15 cellular contexts compared by ENCODE assay signal in genomic region chr2:4675295-4675694, GRCh38.
DNase-seq lines count a peak whose midpoint lies in the region; ATAC-seq and TF ChIP-seq lines count a peak whose summit lies in the region.
"Had no signal": no experiment of that assay in that cellular context is flagged by ENCODE, and none has a peak within 500 bp of the region (broad histone marks: within the 10 kb centered on the region; RNA-seq: fewer than 3 reads in every experiment).

No MANE protein-coding gene starts in this region.

- intact Hi-C loops in thyroid gland (cut with DNase I) = no loop called here

- TF ChIP-seq POLR2A in thyroid gland (IDR thresholded peaks at IDR 0.05) = no peak

- ATAC-seq in DND-41 (ENCODE audit: insufficient read depth, low read depth) (no peak), GM19455 (IDR thresholded peaks at IDR 0.05; ENCODE audit: unreplicated experiment) (no peak)

- H2AFZ ChIP-seq in DND-41 (ENCODE audit: low read depth, low read length) (no peak overlapping the region), neuronal stem cell (ENCODE audit: low read length) (no peak overlapping the region), hepatocyte (no peak overlapping the region)

- H3K9me2 ChIP-seq in hepatocyte (replicated peaks; ENCODE audit: insufficient read depth) = no peaks in the 10 kb centered on the region

- no peaks in the 10 kb centered on the region for H3K9me3 ChIP-seq in DND-41 (ENCODE audit: insufficient read depth, low read length, severe bottlenecking)
- H3K9me3 ChIP-seq in neuronal stem cell (replicated peaks in 1 of 2; ENCODE audit: control insufficient read depth in 2 of 2, insufficient read depth in 1 of 2, low read depth in 1 of 2, low read length in 2 of 2) = peaks cover 0 to 2% of the 10 kb centered on the region in 2 donors
- no peaks in the 10 kb centered on the region for H3K9me3 ChIP-seq in thyroid gland
- no peaks in the 10 kb centered on the region for H3K9me3 ChIP-seq in hepatocyte (ENCODE audit: low read depth)
- H3K9me3 ChIP-seq: HAP-1 had no signal

- H2BK5ac ChIP-seq in neuronal stem cell (ENCODE audit: low read length) = no peak overlapping the region

- H2BK15ac ChIP-seq in neuronal stem cell (ENCODE audit: low read length) = no peak overlapping the region

- TF ChIP-seq CTCF in DND-41 (IDR thresholded peaks at IDR 0.05; ENCODE audit: borderline replicate concordance, extremely low read depth, low read length, poor library complexity, severe bottlenecking) (no peak), thyroid gland (IDR thresholded peaks at IDR 0.05) (no peak), hepatocyte (IDR thresholded peaks at IDR 0.05; ENCODE audit: poor library complexity) (no peak)

- H3K14ac ChIP-seq in neuronal stem cell (ENCODE audit: low read length) = no peak overlapping the region

- H3K4me1 ChIP-seq in DND-41 (ENCODE audit: insufficient read depth, low read length) (peaks cover 32% of the 10 kb centered on the region), neuronal stem cell (ENCODE audit: control insufficient read depth in 2 of 2, insufficient read depth in 1 of 2, low read depth in 1 of 2, low read length in 2 of 2) (peaks cover 0 to 3% of the 10 kb centered on the region in 2 donors), thyroid gland (no peaks in the 10 kb centered on the region), hepatocyte (ENCODE audit: insufficient read depth) (no peaks in the 10 kb centered on the region)
- H3K4me1 ChIP-seq: HAP-1 had no signal

- no peak overlapping the region for H2BK120ac ChIP-seq in neuronal stem cell (ENCODE audit: low read depth, low read length)

- peak overlapping the region; percentile 57 for H3K23ac ChIP-seq in neuronal stem cell (ENCODE audit: low read depth, low read length, poor library complexity)

- no peak overlapping the region for H2BK12ac ChIP-seq in neuronal stem cell (ENCODE audit: low read length)

- H4K20me1 ChIP-seq in DND-41 (ENCODE audit: insufficient read depth, low read length) (peaks cover 3% of the 10 kb centered on the region), hepatocyte (ENCODE audit: insufficient read depth, poor library complexity, severe bottlenecking) (no peaks in the 10 kb centered on the region)

- no peak overlapping the region for H4K8ac ChIP-seq in neuronal stem cell (ENCODE audit: low read depth, low read length)

- H3K4me3 ChIP-seq in DND-41 (ENCODE audit: low read depth in 1 of 2, low read length in 2 of 2) (no peak overlapping the region), neuronal stem cell (ENCODE audit: low read length in 2 of 2) (no peak overlapping the region), thyroid gland (replicated peaks in 1 of 3) (no peak overlapping the region), hepatocyte (no peak overlapping the region)
- H3K4me3 ChIP-seq: HAP-1 had no signal

- no peaks in the 10 kb centered on the region for H3K79me1 ChIP-seq in neuronal stem cell (ENCODE audit: low read depth, low read length)

- H3K27me3 ChIP-seq in DND-41 (ENCODE audit: insufficient read depth, low read length, poor library complexity) (no peaks in the 10 kb centered on the region), neuronal stem cell (ENCODE audit: control insufficient read depth in 3 of 3, insufficient read depth in 3 of 3, low read depth in 1 of 3, low read length in 3 of 3) (peaks cover 0 to 2% (median 0%) of the 10 kb centered on the region in 3 experiments), thyroid gland (no peaks in the 10 kb centered on the region), hepatocyte (no peaks in the 10 kb centered on the region)

- peak overlapping the region; percentile 39 for H2AK5ac ChIP-seq in neuronal stem cell (ENCODE audit: low read depth, low read length)

- DNase-seq in DND-41 = no peak
- DNase-seq in neuronal stem cell (ENCODE audit: low spot score) = no peak
- peak; percentile 57 to 65 for DNase-seq in thyroid gland
- no peak for DNase-seq in HuH-7 (ENCODE audit: low spot score)
- DNase-seq in hepatocyte (ENCODE audit: low spot score) = no peak
- DNase-seq: CD4-positive, CD25-positive, alpha-beta regulatory T cell; CD8-positive, alpha-beta memory T cell; DMS 273 treated with DMSO at 0.1 percent for 48 hours; DMS79; GF-D8; GOT3; HFFc6 had no signal

- H3K27ac ChIP-seq in DND-41 (ENCODE audit: low read length) (peak overlapping the region; percentile 93; the same call in 1 of the 2 replicates), neuronal stem cell (replicated peaks; ENCODE audit: low read length) (no peak overlapping the region), thyroid gland (no peak overlapping the region), hepatocyte (no peak overlapping the region)
- H3K27ac ChIP-seq: C4-2B had no signal

- no peak overlapping the region for H3K4ac ChIP-seq in neuronal stem cell (ENCODE audit: low read length)

- no peak overlapping the region for H4K91ac ChIP-seq in neuronal stem cell (ENCODE audit: low read depth, low read length, poor library complexity)

- no peaks in the 10 kb centered on the region for H3K79me2 ChIP-seq in DND-41 (ENCODE audit: insufficient read depth, low read length)
- H3K79me2 ChIP-seq in hepatocyte = no peaks in the 10 kb centered on the region

- H3K4me2 ChIP-seq in DND-41 (ENCODE audit: insufficient read depth, low read length) (no peak overlapping the region), neuronal stem cell (ENCODE audit: insufficient read depth, low read length, poor library complexity, severe bottlenecking) (no peak overlapping the region), hepatocyte (no peak overlapping the region)

- H3K18ac ChIP-seq in neuronal stem cell (ENCODE audit: low read length) = peak overlapping the region; percentile 63

- WGBS in neuronal stem cell (ENCODE audit: extremely low coverage in 2 of 2, insufficient read length in 2 of 2, insufficient replicate concordance in 1 of 2), 2 donors = no CpG with 5 or more reads among the region's 7 CpGs
- WGBS in thyroid gland, 2 donors = 77 to 100% methylated on average over 5 of the region's 7 CpGs
- 96% methylated on average over 7 of the region's 7 CpGs for WGBS in hepatocyte (ENCODE audit: low lambda C conversion rate, missing lambda C conversion rate)

- no peaks in the 10 kb centered on the region for H3K36me3 ChIP-seq in DND-41 (ENCODE audit: insufficient read depth, low read length)
- H3K36me3 ChIP-seq in neuronal stem cell (replicated peaks in 1 of 2; ENCODE audit: control insufficient read depth in 2 of 2, insufficient read depth in 2 of 2, low read length in 2 of 2) = peaks cover 0 to 2% of the 10 kb centered on the region in 2 donors
- H3K36me3 ChIP-seq in thyroid gland = no peaks in the 10 kb centered on the region
- H3K36me3 ChIP-seq in hepatocyte (replicated peaks; ENCODE audit: insufficient read depth, low read depth) = no peaks in the 10 kb centered on the region
- H3K36me3 ChIP-seq: HAP-1 had no signal

- no peak overlapping the region for H3K9ac ChIP-seq in DND-41 (ENCODE audit: low read depth, low read length)
- peak overlapping the region; percentile 34 for H3K9ac ChIP-seq in neuronal stem cell (ENCODE audit: low read depth, low read length, poor library complexity)

Comparison
In these comparisons a context has a peak if more than half of its experiments do, and no peak if none do; other contexts are left out.
1. DNase-seq: peak in thyroid gland (2 of 2); none in DND-41 (single experiment), neuronal stem cell (single experiment), HuH-7 (single experiment) and hepatocyte (single experiment).